27 cellular contexts compared by ENCODE assay signal in the genomic region with DNA sequence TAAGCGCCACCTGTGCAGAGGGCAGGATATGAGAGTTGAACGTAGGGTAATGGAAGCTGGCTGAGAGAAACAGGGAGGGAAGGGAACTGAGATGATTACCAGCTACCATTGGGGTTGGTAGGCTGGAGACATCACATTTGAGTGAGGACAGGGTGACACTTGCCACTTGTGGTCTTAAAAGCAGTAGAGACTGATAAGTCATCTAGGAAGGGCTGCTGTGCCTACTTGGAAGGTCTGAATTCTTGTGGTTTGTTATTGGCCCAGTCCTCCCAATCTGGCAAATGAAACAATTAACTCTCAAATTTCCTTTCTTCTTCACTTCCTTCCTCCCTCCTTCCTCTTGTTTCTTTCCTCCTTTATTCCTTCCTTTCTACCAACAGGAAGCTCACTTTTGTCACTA. TPM values are rescaled to one million over a fixed set of nuclear protein-coding genes. Genes with fewer than 3 reads are reported as not detected.
"Had no signal": no experiment of that assay in that cellular context is flagged by ENCODE, and none has a peak within 500 bp of the region (broad histone marks: within the 10 kb centered on the region; RNA-seq: fewer than 3 reads in every experiment).

No MANE protein-coding gene starts in this region.

- H2AFZ ChIP-seq: neural progenitor cell, parathyroid adenoma had no signal

- H3K9ac ChIP-seq: neural progenitor cell, parathyroid adenoma had no signal

- H3K4me1 ChIP-seq: neural progenitor cell, parathyroid adenoma, right atrium auricular region, stomach, thyroid gland, uterus had no signal

- H3K4me3 Mint-ChIP-seq: effector memory CD8-positive, alpha-beta T cell; memory B cell; naive thymus-derived CD4-positive, alpha-beta T cell; nephron; neural progenitor cell; stimulated activated effector memory CD8-positive, alpha-beta T cell treated with anti-CD3 and anti-CD28 coated beads, Interleukin-12 subunit alpha, Interleukin-12 subunit beta, amount 100 ng/mL, for 72 hours had no signal

- H3K79me2 ChIP-seq: parathyroid adenoma had no signal

- DNase-seq: cortex of kidney; effector memory CD8-positive, alpha-beta T cell; head of caudate nucleus; naive thymus-derived CD4-positive, alpha-beta T cell; stimulated activated CD4-positive, alpha-beta T cell treated with anti-CD3 and anti-CD28 coated beads, Interleukin-2, amount 100 ng/mL, for 24 hours; stimulated activated CD4-positive, alpha-beta T cell treated with anti-CD3 and anti-CD28 coated beads, Interleukin-4, amount 100 ng/mL, for 24 hours; stimulated activated naive CD4-positive, alpha-beta T cell treated with Interleukin-2 at 50 U/mL for 16 hours; stomach; thyroid gland; trophoblast cell; uterus had no signal

- ATAC-seq: effector memory CD8-positive, alpha-beta T cell; left lobe of liver; naive thymus-derived CD4-positive, alpha-beta T cell; sciatic nerve; stimulated activated effector memory CD8-positive, alpha-beta T cell treated with anti-CD3 and anti-CD28 coated beads, Interleukin-12 subunit alpha, Interleukin-12 subunit beta, amount 100 ng/mL, for 72 hours had no signal

- H3K9me3 Mint-ChIP-seq: effector memory CD8-positive, alpha-beta T cell; nephron; neural progenitor cell; stimulated activated effector memory CD8-positive, alpha-beta T cell treated with anti-CD3 and anti-CD28 coated beads, Interleukin-12 subunit alpha, Interleukin-12 subunit beta, amount 100 ng/mL, for 72 hours had no signal

- H3K4me3 ChIP-seq: lung, neural progenitor cell, right atrium auricular region, stomach, thyroid gland, uterus had no signal

- H3K36me3 Mint-ChIP-seq: memory B cell; naive thymus-derived CD4-positive, alpha-beta T cell; neural progenitor cell; stimulated activated effector memory CD8-positive, alpha-beta T cell treated with anti-CD3 and anti-CD28 coated beads, Interleukin-12 subunit alpha, Interleukin-12 subunit beta, amount 100 ng/mL, for 72 hours had no signal

- H3K27ac ChIP-seq: neural progenitor cell, parathyroid adenoma, right atrium auricular region, stomach, thyroid gland, uterus had no signal

- H3K27me3 ChIP-seq: neural progenitor cell, right atrium auricular region, stomach, thyroid gland, uterus had no signal

- H3K27me3 Mint-ChIP-seq: progenitor cell of endocrine pancreas had no signal

- H3K4me1 Mint-ChIP-seq: memory B cell; naive thymus-derived CD4-positive, alpha-beta T cell; nephron; neural progenitor cell; stimulated activated effector memory CD8-positive, alpha-beta T cell treated with anti-CD3 and anti-CD28 coated beads, Interleukin-12 subunit alpha, Interleukin-12 subunit beta, amount 100 ng/mL, for 72 hours had no signal

- H3K36me3 ChIP-seq: neural progenitor cell, right atrium auricular region, stomach, thyroid gland, uterus had no signal

- H3K27ac Mint-ChIP-seq: effector memory CD8-positive, alpha-beta T cell; memory B cell; naive thymus-derived CD4-positive, alpha-beta T cell; nephron; neural progenitor cell; progenitor cell of endocrine pancreas; stimulated activated effector memory CD8-positive, alpha-beta T cell treated with anti-CD3 and anti-CD28 coated beads, Interleukin-12 subunit alpha, Interleukin-12 subunit beta, amount 100 ng/mL, for 72 hours had no signal

- H3K4me2 ChIP-seq: neural progenitor cell had no signal

- H3K9me3 ChIP-seq: right atrium auricular region, stomach, thyroid gland, uterus had no signal

RNA-seq across cellular contexts. Expression of gene COL6A5, which starts 46.8 kb away (rescaled TPM):
- total RNA-seq: dermis microvascular lymphatic vessel endothelial cell, left lobe of liver, mononuclear cell, osteoblast, progenitor cell of endocrine pancreas, right atrium auricular region, sciatic nerve, skeletal muscle tissue, subcutaneous adipose tissue had no signal
- polyA plus RNA-seq: keratinocyte; naive thymus-derived CD4-positive, alpha-beta T cell had no signal
